Comparison of ENCODE assay signal across 16 cellular contexts in genomic region chr1:96010000-96010399, GRCh38.
DNase-seq lines count a peak whose midpoint lies in the region; ATAC-seq and TF ChIP-seq lines count a peak whose summit lies in the region.
"Had no signal": no experiment of that assay in that cellular context is flagged by ENCODE, and none has a peak within 500 bp of the region (broad histone marks: within the 10 kb centered on the region; RNA-seq: fewer than 3 reads in every experiment).

No MANE protein-coding gene starts in this region.

- intact Hi-C loops in mucosa of descending colon (cut with DNase I, micrococcal nuclease) = no loop called here

- H3K9me2 ChIP-seq in hepatocyte (replicated peaks; ENCODE audit: insufficient read depth) = no peaks in the 10 kb centered on the region

- no peaks in the 10 kb centered on the region for H3K4me1 Mint-ChIP-seq in activated T-helper 17 cell treated with anti-CD3 and anti-CD28 coated beads, Interleukin-2, amount 50 U/mL, for 72 hours
- H3K4me1 Mint-ChIP-seq: CD14-positive monocyte; CD4-positive, alpha-beta memory T cell; GM23338 had no signal

- CTCF ChIA-PET in HEK293 (lab: Yijun Ruan, JAX) = interaction anchor here (1.0 kb wide), 1 partner anchor 1456 kb away, joined by 3 read pairs; no protein-coding TSS in a partner anchor

- no peak overlapping the region for H3K27ac Mint-ChIP-seq in activated T-helper 17 cell treated with anti-CD3 and anti-CD28 coated beads, Interleukin-2, amount 50 U/mL, for 72 hours
- H3K27ac Mint-ChIP-seq: CD14-positive monocyte; CD4-positive, alpha-beta memory T cell; GM23338 had no signal

- H3K4me3 Mint-ChIP-seq in activated T-helper 17 cell treated with anti-CD3 and anti-CD28 coated beads, Interleukin-2, amount 50 U/mL, for 72 hours = no peak overlapping the region
- H3K4me3 Mint-ChIP-seq: CD14-positive monocyte; CD4-positive, alpha-beta memory T cell; GM23338 had no signal

- no peaks in the 10 kb centered on the region for H3K9me3 ChIP-seq in HEK293 (ENCODE audit: control insufficient read depth, insufficient read depth, low read depth, low read length)
- no peaks in the 10 kb centered on the region for H3K9me3 ChIP-seq in adipocyte (ENCODE audit: control insufficient read depth, low read length)
- no peaks in the 10 kb centered on the region for H3K9me3 ChIP-seq in hepatocyte (ENCODE audit: low read depth)
- no peaks in the 10 kb centered on the region for H3K9me3 ChIP-seq in mucosa of descending colon
- H3K9me3 ChIP-seq: BLaER1 had no signal

- H3K36me3 Mint-ChIP-seq in activated T-helper 17 cell treated with anti-CD3 and anti-CD28 coated beads, Interleukin-2, amount 50 U/mL, for 72 hours (ENCODE audit: low read depth) = no peaks in the 10 kb centered on the region
- H3K36me3 Mint-ChIP-seq: CD14-positive monocyte; CD4-positive, alpha-beta memory T cell had no signal

- H3K4me2 ChIP-seq in hepatocyte = no peak overlapping the region
- H3K4me2 ChIP-seq: BLaER1, GM23338 had no signal

- H3K27ac ChIP-seq in HEK293 (ENCODE audit: extremely low read depth, low read depth, low read length) = 0 out of 2 replicates have a peak overlapping the region, but pooled peaks have one; percentile 31
- no peak overlapping the region for H3K27ac ChIP-seq in hepatocyte
- H3K27ac ChIP-seq: BLaER1, HL-60 had no signal

- DNase-seq in NCI-H69 (lab: John Stamatoyannopoulos, UW) = peak; percentile 27
- DNase-seq in adipocyte (ENCODE audit: low read depth) = peak; percentile 1
- peak; percentile 5 for DNase-seq in hepatocyte (ENCODE audit: low spot score)
- DNase-seq in mucosa of descending colon = no peak
- DNase-seq in stimulated activated CD8-positive, alpha-beta memory T cell treated with anti-CD3 and anti-CD28 coated beads, Interleukin-4, amount 100 ng/mL, for 48 hours = no peak
- DNase-seq: 8988T; CD4-positive, alpha-beta memory T cell; DMS153; HCEC 1CT had no signal

- H3K9me3 Mint-ChIP-seq in activated T-helper 17 cell treated with anti-CD3 and anti-CD28 coated beads, Interleukin-2, amount 50 U/mL, for 72 hours = peaks cover 12% of the 10 kb centered on the region

- H3K36me3 ChIP-seq in HEK293 (ENCODE audit: control insufficient read depth in 2 of 2, insufficient read depth in 1 of 2, low read length in 2 of 2) (no peaks in the 10 kb centered on the region), adipocyte (ENCODE audit: control insufficient read depth, insufficient read depth, low read length, severe bottlenecking) (no peaks in the 10 kb centered on the region), hepatocyte (replicated peaks; ENCODE audit: insufficient read depth, low read depth) (no peaks in the 10 kb centered on the region), mucosa of descending colon (ENCODE audit: low read depth) (no peaks in the 10 kb centered on the region)
- H3K36me3 ChIP-seq: BLaER1 had no signal

- ATAC-seq in HG02678 (IDR thresholded peaks at IDR 0.05; ENCODE audit: unreplicated experiment) (no peak), mucosa of descending colon (no peak)
- no peak for ATAC-seq in activated T-helper 17 cell treated with anti-CD3 and anti-CD28 coated beads, Interleukin-2, amount 50 U/mL, for 72 hours (replicated peaks)
- ATAC-seq: GM23338 had no signal

- H3K4me1 ChIP-seq in HEK293 (ENCODE audit: control insufficient read depth, insufficient read depth, low read length) = no peaks in the 10 kb centered on the region
- no peaks in the 10 kb centered on the region for H3K4me1 ChIP-seq in adipocyte (ENCODE audit: control insufficient read depth, insufficient read depth, low read length)
- no peaks in the 10 kb centered on the region for H3K4me1 ChIP-seq in hepatocyte (ENCODE audit: insufficient read depth)
- no peaks in the 10 kb centered on the region for H3K4me1 ChIP-seq in mucosa of descending colon (ENCODE audit: low read depth)
- H3K4me1 ChIP-seq: BLaER1 had no signal

- POLR2A ChIA-PET in HEK293 (lab: Yijun Ruan, JAX) = no interaction called here

- no peak for TF ChIP-seq CTCF in HEK293 (tag by site-specific recombination; IDR thresholded peaks at IDR 0.05)
- no peak for TF ChIP-seq CTCF in hepatocyte (IDR thresholded peaks at IDR 0.05; ENCODE audit: poor library complexity)
- TF ChIP-seq CTCF in mucosa of descending colon (IDR thresholded peaks at IDR 0.05) = no peak

- 28% methylated on average over 2 of the region's 2 CpGs for WGBS in hepatocyte (ENCODE audit: low lambda C conversion rate, missing lambda C conversion rate)

- no peaks in the 10 kb centered on the region for H3K79me2 ChIP-seq in hepatocyte

- H3K27me3 Mint-ChIP-seq in activated T-helper 17 cell treated with anti-CD3 and anti-CD28 coated beads, Interleukin-2, amount 50 U/mL, for 72 hours = no peaks in the 10 kb centered on the region
- H3K27me3 Mint-ChIP-seq: CD4-positive, alpha-beta memory T cell had no signal

- H2AFZ ChIP-seq in hepatocyte = no peak overlapping the region
- H2AFZ ChIP-seq: GM23338 had no signal

- H4K20me1 ChIP-seq in hepatocyte (ENCODE audit: insufficient read depth, poor library complexity, severe bottlenecking) = no peaks in the 10 kb centered on the region
- H4K20me1 ChIP-seq: BLaER1 had no signal

- no peak overlapping the region for H3K9ac ChIP-seq in adipocyte (ENCODE audit: low read length)
- H3K9ac ChIP-seq: BLaER1 had no signal

- H3K4me3 ChIP-seq in HEK293 (ENCODE audit: low read depth, low read length) (no peak overlapping the region), adipocyte (ENCODE audit: low read length) (no peak overlapping the region), hepatocyte (no peak overlapping the region), mucosa of descending colon (no peak overlapping the region)
- H3K4me3 ChIP-seq: BLaER1, GM23338 had no signal

- no peaks in the 10 kb centered on the region for H3K27me3 ChIP-seq in adipocyte (replicated peaks; ENCODE audit: control insufficient read depth, insufficient read depth, low read length)
- H3K27me3 ChIP-seq in hepatocyte = no peaks in the 10 kb centered on the region
- H3K27me3 ChIP-seq: BLaER1 had no signal

TF ChIP-seq in HEK293, 187 proteins besides CTCF, POLR2A, EP300 and RAD21:
- TF ChIP-seq ZNF48 (tag by site-specific recombination; IDR thresholded peaks at IDR 0.05) (no peak), ZNF660 (tag by site-specific recombination; IDR thresholded peaks at IDR 0.05) (no peak), ZNF174 (tag by site-specific recombination; IDR thresholded peaks at IDR 0.05) (no peak), ZEB2 (tag by site-specific recombination; IDR thresholded peaks at IDR 0.05) (no peak), ZNF560 (tag by site-specific recombination; IDR thresholded peaks at IDR 0.05; ENCODE audit: borderline replicate concordance) (no peak), ZIC2 (tag by site-specific recombination; IDR thresholded peaks at IDR 0.05) (no peak), KLF17 (tag by site-specific recombination; IDR thresholded peaks at IDR 0.05) (no peak), ZNF544 (tag by site-specific recombination; IDR thresholded peaks at IDR 0.05) (no peak), ZNF398 (tag by site-specific recombination; IDR thresholded peaks at IDR 0.05) (no peak), ZNF488 (tag by site-specific recombination; IDR thresholded peaks at IDR 0.05) (no peak), ZNF184 (tag by site-specific recombination; IDR thresholded peaks at IDR 0.05) (no peak), ZNF585B (tag by site-specific recombination; IDR thresholded peaks at IDR 0.05) (no peak), TCF7L2 (IDR thresholded peaks at IDR 0.05; ENCODE audit: borderline replicate concordance, low read depth, low read length) (no peak), ZNF600 (tag by site-specific recombination; IDR thresholded peaks at IDR 0.05) (no peak), ZNF433 (tag by site-specific recombination; IDR thresholded peaks at IDR 0.05; ENCODE audit: low read depth) (no peak)

Comparison
In these comparisons a context has a peak if more than half of its experiments do, and no peak if none do; other contexts are left out.
1. DNase-seq: peak in NCI-H69 (single experiment), adipocyte (single experiment) and hepatocyte (single experiment); none in mucosa of descending colon (0 of 3) and stimulated activated CD8-positive, alpha-beta memory T cell treated with anti-CD3 and anti-CD28 coated beads, Interleukin-4, amount 100 ng/mL, for 48 hours (single experiment).